ENCODE assay signal across 20 cellular contexts in genomic region chr15:84400017-84400740, GRCh38.
DNase-seq lines count a peak whose midpoint lies in the region; ATAC-seq and TF ChIP-seq lines count a peak whose summit lies in the region.
"Had no signal": no experiment of that assay in that cellular context is flagged by ENCODE, and none has a peak within 500 bp of the region (broad histone marks: within the 10 kb centered on the region; RNA-seq: fewer than 3 reads in every experiment).

No MANE protein-coding gene starts in this region.

- no peak overlapping the region for H3K14ac ChIP-seq in trophoblast cell (ENCODE audit: low read length)

- no peak overlapping the region for H4K8ac ChIP-seq in trophoblast cell (ENCODE audit: low read depth, low read length)

- H3K9me3 ChIP-seq in testis (no peaks in the 10 kb centered on the region), trophoblast cell (ENCODE audit: insufficient read depth, low read depth, low read length) (peaks cover 13% of the 10 kb centered on the region)

- H2BK5ac ChIP-seq in trophoblast cell (ENCODE audit: low read depth, low read length, poor library complexity): no peak overlapping the region

- no peak overlapping the region for H3K23ac ChIP-seq in trophoblast cell (ENCODE audit: low read length)

- H3K4me3 ChIP-seq in coronary artery: no peak overlapping the region
- H3K4me3 ChIP-seq in testis: no peak overlapping the region
- H3K4me3 ChIP-seq in trophoblast cell (ENCODE audit: low read depth, low read length): no peak overlapping the region
- H3K4me3 ChIP-seq: BLaER1 treated with 17β-estradiol and CSF1 and Interleukin-3, amounts not matched to agents 10 nM and 100 nM had no signal

- H4K91ac ChIP-seq in trophoblast cell (ENCODE audit: low read depth, low read length): no peak overlapping the region

- WGBS in testis, 2 donors: 74 to 79% methylated on average over 13 of the region's 13 CpGs
- no CpG with 5 or more reads among the region's 13 CpGs for WGBS in trophoblast cell (ENCODE audit: extremely low coverage, insufficient coverage, insufficient read length)

- no peaks in the 10 kb centered on the region for H3K79me2 ChIP-seq in trophoblast cell (ENCODE audit: control insufficient read depth, insufficient read depth, low read length, poor library complexity)

- no peaks in the 10 kb centered on the region for H3K79me1 ChIP-seq in trophoblast cell (ENCODE audit: low read length)

- H4K12ac ChIP-seq in trophoblast cell (ENCODE audit: low read depth, low read length): no peak overlapping the region

- H2BK120ac ChIP-seq in trophoblast cell (ENCODE audit: insufficient read depth, low read length, poor library complexity): no peak overlapping the region

- H3K4ac ChIP-seq in trophoblast cell (ENCODE audit: low read depth, low read length): no peak overlapping the region

- H3K4me2 ChIP-seq in trophoblast cell (ENCODE audit: low read length): no peak overlapping the region
- H3K4me2 ChIP-seq: BLaER1 treated with 17β-estradiol and CSF1 and Interleukin-3, amounts not matched to agents 10 nM and 100 nM had no signal

- intact Hi-C loops in cardiac septum (cut with DNase I): no loop called here
- intact Hi-C loops in Right ventricle myocardium superior (cut with DNase I): no loop called here
- intact Hi-C loops in testis (cut with DNase I; ENCODE audit: low total_unique reads): no loop called here

- no peak overlapping the region for H2BK12ac ChIP-seq in trophoblast cell (ENCODE audit: low read length)

- DNase-seq in cardiac septum (ENCODE audit: low spot score): peak; percentile 69
- no peak for DNase-seq in Right ventricle myocardium superior
- peak; percentile 46 for DNase-seq in coronary artery (ENCODE audit: low spot score)
- DNase-seq in left lobe of liver (ENCODE audit: low spot score): peak; percentile 16
- peak; percentile 6 for DNase-seq in testis
- DNase-seq in trophoblast cell: no peak
- no peak for DNase-seq in stimulated activated CD4-positive, alpha-beta T cell treated with anti-CD3 and anti-CD28 coated beads, Interleukin-2, amount 100 ng/mL, for 48 hours
- DNase-seq: Calu3, GF-D8, GOT3, KBM-7, NCI-H1105, NCI-H1694, NCI-H2081 treated with DMSO at 0.1 percent for 48 hours, NCI-H446 treated with DMSO at 0.1 percent for 48 hours, NCI-H69 had no signal

- H2AFZ ChIP-seq in trophoblast cell (ENCODE audit: insufficient read depth, low read length, poor library complexity): no peak overlapping the region

- H3K9ac ChIP-seq in trophoblast cell (ENCODE audit: low read length): no peak overlapping the region
- H3K9ac ChIP-seq: BLaER1 treated with 17β-estradiol and CSF1 and Interleukin-3, amounts not matched to agents 10 nM and 100 nM had no signal

- TF ChIP-seq POLR2A in testis (IDR thresholded peaks at IDR 0.05): no peak

- H2AK5ac ChIP-seq in trophoblast cell (ENCODE audit: low read length): no peak overlapping the region

- H3K18ac ChIP-seq in trophoblast cell (ENCODE audit: low read length): no peak overlapping the region

- no peaks in the 10 kb centered on the region for H3K4me1 ChIP-seq in testis
- no peaks in the 10 kb centered on the region for H3K4me1 ChIP-seq in trophoblast cell (ENCODE audit: control insufficient read depth in 1 of 2, insufficient read depth in 2 of 2, low read length in 2 of 2)
- H3K4me1 ChIP-seq: BLaER1 treated with 17β-estradiol and CSF1 and Interleukin-3, amounts not matched to agents 10 nM and 100 nM had no signal

- H3K27me3 ChIP-seq in testis (no peaks in the 10 kb centered on the region), trophoblast cell (ENCODE audit: insufficient read depth, low read length) (no peaks in the 10 kb centered on the region)
- H3K27me3 ChIP-seq: BLaER1 treated with 17β-estradiol and CSF1 and Interleukin-3, amounts not matched to agents 10 nM and 100 nM had no signal

- H3K36me3 ChIP-seq in testis (ENCODE audit: low read depth, missing control alignments) (no peaks in the 10 kb centered on the region), trophoblast cell (ENCODE audit: control insufficient read depth in 1 of 2, insufficient read depth in 2 of 2, low read length in 2 of 2) (no peaks in the 10 kb centered on the region)
- H3K36me3 ChIP-seq: BLaER1 treated with 17β-estradiol and CSF1 and Interleukin-3, amounts not matched to agents 10 nM and 100 nM had no signal

- TF ChIP-seq CTCF in coronary artery (IDR thresholded peaks at IDR 0.05) (no peak), testis (IDR thresholded peaks at IDR 0.05) (no peak)

- no peak for ATAC-seq in Right ventricle myocardium superior (ENCODE audit: poor library complexity)
- ATAC-seq in left lobe of liver: no peak
- ATAC-seq: CD8-positive, alpha-beta T cell; Panc1; Right ventricle myocardium inferior had no signal

- no peak overlapping the region for H3K27ac ChIP-seq in coronary artery
- H3K27ac ChIP-seq in testis: no peak overlapping the region
- no peak overlapping the region for H3K27ac ChIP-seq in trophoblast cell (ENCODE audit: low read depth, low read length)
- H3K27ac ChIP-seq: BLaER1 treated with 17β-estradiol and CSF1 and Interleukin-3, amounts not matched to agents 10 nM and 100 nM had no signal

Comparison
In these comparisons a context has a peak if more than half of its experiments do, and no peak if none do; other contexts are left out.
1. DNase-seq: peak in cardiac septum (single experiment), coronary artery (single experiment), left lobe of liver (single experiment) and testis (single experiment); none in Right ventricle myocardium superior (single experiment), trophoblast cell (0 of 2) and stimulated activated CD4-positive, alpha-beta T cell treated with anti-CD3 and anti-CD28 coated beads, Interleukin-2, amount 100 ng/mL, for 48 hours (0 of 2).